ENCODE assay signal across 1 cellular context in genomic region chr2:183123117-183123958, GRCh38.
TF ChIP-seq lines count a peak whose summit lies in the region.

No MANE protein-coding gene starts in this region.

TF ChIP-seq in H1, 55 proteins besides CTCF, POLR2A, EP300 and RAD21 (continued from another document):
- no peak for TF ChIP-seq TBP (IDR thresholded peaks at IDR 0.05; ENCODE audit: low read depth, low read length)
- no peak for TF ChIP-seq SAP30 (IDR thresholded peaks at IDR 0.05; ENCODE audit: insufficient read depth, insufficient replicate concordance, low read length)
- TF ChIP-seq TAF1 (IDR thresholded peaks at IDR 0.05; ENCODE audit: low read depth, low read length) = no peak
